10 cellular contexts compared by ENCODE assay signal in genomic region chr14:73935666-73936065, GRCh38. TPM values are rescaled to one million over a fixed set of nuclear protein-coding genes. Genes with fewer than 3 reads are reported as not detected.
DNase-seq lines count a peak whose midpoint lies in the region; ATAC-seq and TF ChIP-seq lines count a peak whose summit lies in the region.
"Had no signal": no experiment of that assay in that cellular context is flagged by ENCODE, and none has a peak within 500 bp of the region (broad histone marks: within the 10 kb centered on the region; RNA-seq: fewer than 3 reads in every experiment).

No MANE protein-coding gene starts in this region.

- ATAC-seq in HG02938 (IDR thresholded peaks at IDR 0.05; ENCODE audit: unreplicated experiment): no peak

- H2AFZ ChIP-seq in GM23248: no peak overlapping the region

- H3F3A ChIP-seq in GM23248 (ENCODE audit: insufficient read depth): peaks cover 24% of the 10 kb centered on the region

- POLR2A ChIA-PET in AG04450 (lab: Yijun Ruan, JAX): interaction anchor here (1.0 kb wide), 1 partner anchor 367 kb away, joined by 3 read pairs; the partner anchor contains the start of gene ACOT2
- POLR2A ChIA-PET in RWPE1 (lab: Yijun Ruan, JAX; ENCODE audit: low non-redundant PET): no interaction called here
- POLR2A ChIA-PET in GM10248 (lab: Yijun Ruan, JAX): interaction anchor here (0.5 to 0.6 kb wide), 2 partner anchors 36 to 115 kb away, joined by 3 read pairs; no protein-coding TSS in a partner anchor

- no peaks in the 10 kb centered on the region for H3K4me1 ChIP-seq in GM23248 (ENCODE audit: insufficient read depth)
- H3K4me1 ChIP-seq: left ventricle myocardium inferior had no signal

- CTCF ChIA-PET in AG04450 (lab: Charles Lee): interaction anchor here (0.5 to 1.8 kb wide), 7 partner anchors 11 to 303 kb away, joined by 3 to 6 read pairs (median 4); no protein-coding TSS in a partner anchor
- CTCF ChIA-PET in RWPE1 (lab: Yijun Ruan, JAX): interaction anchor here (0.6 to 1.4 kb wide), 4 partner anchors 76 to 885 kb away, joined by 3 to 5 read pairs (median 4); no protein-coding TSS in a partner anchor
- CTCF ChIA-PET in GM10248 (lab: Yijun Ruan, JAX): interaction anchor here (0.9 to 1.8 kb wide), 9 partner anchors 9 to 40 kb away, joined by 3 to 13 read pairs (median 3); partner anchors contain the start of genes COQ6 and FAM161B

- TF ChIP-seq CTCF in AG04450 (IDR thresholded peaks at IDR 0.05; ENCODE audit: low read depth, low read length): peak; percentile 36
- TF ChIP-seq CTCF in RWPE1 (conservative IDR thresholded peaks at IDR 0.05; ENCODE audit: low read depth): peak; percentile 26
- no peak for TF ChIP-seq CTCF in GM10248 (IDR thresholded peaks at IDR 0.05; ENCODE audit: control extremely low read depth, extremely low read depth, low read depth, missing control alignments)

- WGBS in GM23248 (ENCODE audit: low coverage in 1 of 2, low lambda C conversion rate in 2 of 2, missing lambda C conversion rate in 2 of 2), 2 experiments: 95 to 97% methylated on average over 2 of the region's 2 CpGs

- no peaks in the 10 kb centered on the region for H3K9me2 ChIP-seq in GM23248 (ENCODE audit: insufficient read depth)

- H3K4me2 ChIP-seq in GM23248 (ENCODE audit: unreplicated experiment): no peak overlapping the region

- H3K9me3 ChIP-seq in AG04450 (ENCODE audit: control insufficient read depth, insufficient read depth, low read length): no peaks in the 10 kb centered on the region
- H3K9me3 ChIP-seq in GM23248 (ENCODE audit: low read depth): no peaks in the 10 kb centered on the region
- H3K9me3 ChIP-seq: left ventricle myocardium inferior, MG63 had no signal

- H3K36me3 ChIP-seq in GM23248 (ENCODE audit: low read depth): peaks cover 49% of the 10 kb centered on the region

- DNase-seq in AG04450 (ENCODE audit: low read depth, low spot score) (no peak), GM23248 (peak; percentile 46), RWPE1 (ENCODE audit: low spot score) (peak; percentile 55), hepatic stellate cell (ENCODE audit: low spot score) (peak; percentile 34), GM10248 (ENCODE audit: extremely low spot score) (no peak)
- no peak for DNase-seq in stimulated activated CD4-positive, alpha-beta T cell treated with anti-CD3 and anti-CD28 coated beads, Interleukin-15, amount 100 ng/mL, for 24 hours
- DNase-seq in activated CD4-positive, alpha-beta T cell treated with anti-CD3 and anti-CD28 coated beads, Interleukin-2, amount 50 U/mL, for 48 hours: no peak
- DNase-seq: left ventricle myocardium inferior, MG63 had no signal

- no peaks in the 10 kb centered on the region for H4K20me1 ChIP-seq in GM23248 (ENCODE audit: insufficient read depth)

- H3K27ac ChIP-seq in AG04450 (ENCODE audit: low read depth, low read length) (no peak overlapping the region), GM23248 (no peak overlapping the region), RWPE1 (no peak overlapping the region)
- H3K27ac ChIP-seq: left ventricle myocardium inferior had no signal

- no peaks in the 10 kb centered on the region for H3K27me3 ChIP-seq in AG04450 (ENCODE audit: control insufficient read depth, insufficient read depth, low read length)
- H3K27me3 ChIP-seq in GM23248 (replicated peaks; ENCODE audit: insufficient read depth): no peaks in the 10 kb centered on the region
- H3K27me3 ChIP-seq: MG63 had no signal

- in situ Hi-C loops in GM23248 (cut with MboI): no loop called here

- H3K9ac ChIP-seq in GM23248: no peak overlapping the region

- H3K4me3 ChIP-seq in AG04450 (ENCODE audit: low read depth, low read length): no peak overlapping the region
- H3K4me3 ChIP-seq in GM23248: no peak overlapping the region
- H3K4me3 ChIP-seq: left ventricle myocardium inferior, MG63 had no signal

- H3K79me2 ChIP-seq in GM23248 (ENCODE audit: insufficient read depth): peaks cover 1% of the 10 kb centered on the region; the same call in 1 of the 2 replicates

RNA-seq across cellular contexts. Expression of gene FAM161B, which starts 14.2 kb away (rescaled TPM):
- polyA plus RNA-seq in AG04450 (2011; rRNA removed) (2.6 and 2.8 TPM in 2 replicates), GM23248 (2016; fragmentation: Nextera tagmentation; extraction: Ambion mirVana) (4.1 and 4.5 TPM in 2 replicates)
- polyA minus RNA-seq in AG04450 (2011; rRNA and poly(A)+ RNA removed): 2.0 and 2.1 TPM in 2 replicates
- 5.3 and 6.5 TPM in 2 replicates for total RNA-seq in GM23248 (2014; rRNA removed; shearing (Covaris generic))

RNA-seq across cellular contexts. Expression of gene COQ6, which starts 14.4 kb away (rescaled TPM):
- polyA plus RNA-seq in AG04450 (2011; rRNA removed) (25.9 and 28.5 TPM in 2 replicates), GM23248 (2016; fragmentation: Nextera tagmentation; extraction: Ambion mirVana) (29.4 and 40.2 TPM in 2 replicates)
- 13.4 and 16.0 TPM in 2 replicates for polyA minus RNA-seq in AG04450 (2011; rRNA and poly(A)+ RNA removed)
- 21.4 and 48.0 TPM in 2 replicates for total RNA-seq in GM23248 (2014; rRNA removed; shearing (Covaris generic))

RNA-seq across cellular contexts. Expression of gene ZNF410, which starts 49.0 kb away (rescaled TPM):
- 54.5 and 55.3 TPM in 2 replicates for polyA plus RNA-seq in AG04450 (2011; rRNA removed)
- 41.0 and 51.4 TPM in 2 replicates for polyA minus RNA-seq in AG04450 (2011; rRNA and poly(A)+ RNA removed)
- total RNA-seq in GM23248 (2014; rRNA removed; shearing (Covaris generic)): 64.6 and 70.1 TPM in 2 replicates
- polyA plus RNA-seq in GM23248 (2016; fragmentation: Nextera tagmentation; extraction: Ambion mirVana): 54.1 and 59.0 TPM in 2 replicates

Comparison
In these comparisons a context has a peak if more than half of its experiments do, and no peak if none do; other contexts are left out.
1. DNase-seq: peak in GM23248 (single experiment), RWPE1 (single experiment) and hepatic stellate cell (single experiment); none in AG04450 (single experiment), stimulated activated CD4-positive, alpha-beta T cell treated with anti-CD3 and anti-CD28 coated beads, Interleukin-15, amount 100 ng/mL, for 24 hours (single experiment), activated CD4-positive, alpha-beta T cell treated with anti-CD3 and anti-CD28 coated beads, Interleukin-2, amount 50 U/mL, for 48 hours (0 of 2) and GM10248 (single experiment).